ENCODE assay signal across 12 cellular contexts in the genomic region with DNA sequence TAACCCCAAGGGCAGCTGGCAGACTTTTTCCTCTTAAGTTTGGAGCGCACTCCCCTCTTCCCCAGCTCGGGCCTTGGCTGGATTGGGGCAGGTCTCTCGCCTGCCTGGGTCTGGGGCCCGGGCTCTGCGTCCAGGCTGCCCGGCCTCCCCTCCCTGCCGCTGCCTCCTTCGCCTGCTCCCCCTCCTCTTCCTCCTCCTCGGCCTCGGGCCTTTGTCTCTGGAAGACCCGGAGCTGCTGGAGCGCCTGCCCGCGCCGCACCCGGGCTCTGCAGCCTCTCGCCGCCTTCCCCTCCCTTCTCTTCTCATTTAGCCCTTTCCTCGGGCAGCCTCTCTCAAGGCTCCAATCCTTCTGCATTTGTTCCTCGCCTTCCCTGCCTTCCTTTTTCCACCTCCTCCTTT.
DNase-seq lines count a peak whose midpoint lies in the region; ATAC-seq and TF ChIP-seq lines count a peak whose summit lies in the region.
"Had no signal": no experiment of that assay in that cellular context is flagged by ENCODE, and none has a peak within 500 bp of the region (broad histone marks: within the 10 kb centered on the region; RNA-seq: fewer than 3 reads in every experiment).

No MANE protein-coding gene starts in this region.

- H3K27ac Mint-ChIP-seq in nephron progenitor cell: peak overlapping the region; percentile 94
- H3K27ac Mint-ChIP-seq: activated CD4-positive, alpha-beta memory T cell treated with anti-CD3 and anti-CD28 coated beads for 36 hours had no signal

- H3K27me3 Mint-ChIP-seq in nephron progenitor cell (ENCODE audit: low read depth, poor library complexity): peaks cover 4% of the 10 kb centered on the region

- peaks cover 52% of the 10 kb centered on the region for H3K4me1 Mint-ChIP-seq in nephron progenitor cell

- no peak for DNase-seq in SK-N-MC (ENCODE audit: low read depth, low spot score)
- DNase-seq in esophagus muscularis mucosa (ENCODE audit: extremely low spot score): no peak
- DNase-seq in nephron progenitor cell: peak; percentile 46
- no peak for DNase-seq in transverse colon
- DNase-seq: activated CD4-positive, alpha-beta memory T cell treated with anti-CD3 and anti-CD28 coated beads for 36 hours; foreskin keratinocyte; naive thymus-derived CD4-positive, alpha-beta T cell; NCI-H1694; SHP77 had no signal

- H3K27me3 ChIP-seq in esophagus muscularis mucosa: no peaks in the 10 kb centered on the region
- H3K27me3 ChIP-seq in transverse colon: no peaks in the 10 kb centered on the region
- H3K27me3 ChIP-seq: foreskin keratinocyte had no signal

- in situ Hi-C loops in transverse colon (cut with MboI; ENCODE audit: low pct_ligation_motif_present in 1 of 4, low pct_unique_long_range_greater_than_20kb in 1 of 4, low sequenced_read_pairs in 3 of 4): no loop called here

- no peaks in the 10 kb centered on the region for H3K9me3 Mint-ChIP-seq in nephron progenitor cell
- H3K9me3 Mint-ChIP-seq: activated CD4-positive, alpha-beta memory T cell treated with anti-CD3 and anti-CD28 coated beads for 36 hours; naive thymus-derived CD4-positive, alpha-beta T cell had no signal

- TF ChIP-seq EP300 in esophagus muscularis mucosa (IDR thresholded peaks at IDR 0.05) (no peak), transverse colon (IDR thresholded peaks at IDR 0.05; ENCODE audit: low read depth) (no peak)

- no peaks in the 10 kb centered on the region for H3K36me3 Mint-ChIP-seq in nephron progenitor cell (ENCODE audit: low read depth)
- H3K36me3 Mint-ChIP-seq: activated CD4-positive, alpha-beta memory T cell treated with anti-CD3 and anti-CD28 coated beads for 36 hours; naive thymus-derived CD4-positive, alpha-beta T cell had no signal

- H3K27ac ChIP-seq in SK-N-MC (peak overlapping the region; percentile 89), esophagus muscularis mucosa (replicated peaks in 1 of 4) (peak overlapping the region; percentile 67 to 76 (median 71)), transverse colon (peak overlapping the region; percentile 49 to 74 (median 67))
- H3K27ac ChIP-seq: foreskin keratinocyte had no signal

- H3K4me3 Mint-ChIP-seq in nephron progenitor cell: peak overlapping the region; percentile 51
- H3K4me3 Mint-ChIP-seq: activated CD4-positive, alpha-beta memory T cell treated with anti-CD3 and anti-CD28 coated beads for 36 hours; naive thymus-derived CD4-positive, alpha-beta T cell had no signal

- H3K36me3 ChIP-seq in SK-N-MC (ENCODE audit: insufficient read depth, low read length): no peaks in the 10 kb centered on the region
- no peaks in the 10 kb centered on the region for H3K36me3 ChIP-seq in esophagus muscularis mucosa
- H3K36me3 ChIP-seq in transverse colon: no peaks in the 10 kb centered on the region

- H3K4me1 ChIP-seq in esophagus muscularis mucosa (peaks cover 17 to 53% (median 32%) of the 10 kb centered on the region in 4 donors), transverse colon (peaks cover 12 to 18% (median 15%) of the 10 kb centered on the region in 4 donors)
- H3K4me1 ChIP-seq: foreskin keratinocyte had no signal

- no peak for ATAC-seq in HG02981 (IDR thresholded peaks at IDR 0.05; ENCODE audit: unreplicated experiment)
- no peak for ATAC-seq in GM18517 (IDR thresholded peaks at IDR 0.05; ENCODE audit: unreplicated experiment)
- ATAC-seq in GM18511 (IDR thresholded peaks at IDR 0.05; ENCODE audit: unreplicated experiment): no peak
- ATAC-seq: foreskin keratinocyte; naive thymus-derived CD4-positive, alpha-beta T cell had no signal

- peak overlapping the region; percentile 60 for H3K9ac ChIP-seq in SK-N-MC (ENCODE audit: insufficient read length)

- intact Hi-C loops in esophagus muscularis mucosa (cut with DNase I) (no loop called here), transverse colon (cut with DNase I; ENCODE audit: low total_unique reads) (no loop called here)

- TF ChIP-seq POLR2A in esophagus muscularis mucosa (IDR thresholded peaks at IDR 0.05; ENCODE audit: low read depth) (no peak), transverse colon (IDR thresholded peaks at IDR 0.05) (no peak)

- TF ChIP-seq CTCF in esophagus muscularis mucosa (IDR thresholded peaks at IDR 0.05) (no peak), nephron progenitor cell (IDR thresholded peaks at IDR 0.05) (no peak), transverse colon (IDR thresholded peaks at IDR 0.05) (no peak)

- 27% methylated on average over 16 of the region's 20 CpGs for WGBS in esophagus muscularis mucosa
- WGBS in transverse colon (ENCODE audit: low coverage in 1 of 2), 2 donors: 43 to 56% methylated on average over 8 to 20 of the region's 20 CpGs

- H3K9me3 ChIP-seq in SK-N-MC (ENCODE audit: low read depth, low read length) (no peaks in the 10 kb centered on the region), esophagus muscularis mucosa (no peaks in the 10 kb centered on the region), transverse colon (no peaks in the 10 kb centered on the region)

- peak overlapping the region; percentile 65 for H3K4me3 ChIP-seq in SK-N-MC
- H3K4me3 ChIP-seq in esophagus muscularis mucosa: peak overlapping the region; percentile 25 to 37 (median 25)
- H3K4me3 ChIP-seq in transverse colon: no peak overlapping the region

Comparison
In these comparisons a context has a peak if more than half of its experiments do, and no peak if none do; other contexts are left out.
1. H3K4me3 ChIP-seq: peak in SK-N-MC (single experiment) and esophagus muscularis mucosa (4 of 4); none in transverse colon (0 of 4).
2. Peak in every context shown above with its lines, with median percentiles within 50 percentile points of each other: H3K27ac ChIP-seq.